ENCODE assay signal across 8 cellular contexts in the genomic region with DNA sequence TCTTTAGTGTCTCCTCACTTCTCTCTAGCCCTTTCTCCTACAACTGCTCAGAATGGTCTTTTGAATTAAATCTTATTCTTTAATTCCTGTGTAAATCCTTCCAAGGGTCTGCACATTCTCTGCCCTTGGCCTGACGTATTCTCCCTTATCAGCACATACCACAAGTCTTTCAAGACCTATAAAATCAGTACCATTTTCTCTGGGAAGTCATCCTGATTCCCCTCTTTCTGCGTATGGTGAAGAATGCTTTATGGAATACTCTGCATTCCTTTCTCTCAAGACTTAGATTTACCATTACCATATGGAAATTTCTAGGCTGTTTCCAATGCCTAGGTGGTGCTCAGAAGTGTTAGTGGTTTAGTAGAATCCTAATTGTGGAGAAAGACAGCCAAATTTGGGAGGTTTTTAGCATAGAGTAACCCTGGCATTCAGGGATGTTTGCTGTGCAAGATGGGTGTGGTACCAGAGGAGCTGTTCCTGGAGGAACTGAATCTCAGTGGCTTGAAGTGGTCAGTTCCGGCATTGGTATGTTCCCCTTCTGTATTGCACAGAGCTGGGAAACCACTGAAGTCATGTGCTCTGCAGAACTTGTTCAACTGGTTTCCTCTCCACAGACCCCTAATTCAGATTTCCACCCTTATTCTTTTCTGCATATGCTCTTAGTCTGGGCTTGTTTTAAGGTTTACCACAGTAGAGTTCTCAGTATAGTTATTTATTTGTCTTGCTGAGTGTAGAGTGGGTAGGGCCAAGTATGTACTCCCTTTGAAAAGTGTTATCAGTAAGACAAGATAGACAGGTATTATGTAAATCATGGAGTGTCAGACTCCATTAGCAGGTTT. TPM values are rescaled to one million over a fixed set of nuclear protein-coding genes. Genes with fewer than 3 reads are reported as not detected.
DNase-seq lines count a peak whose midpoint lies in the region; ATAC-seq and TF ChIP-seq lines count a peak whose summit lies in the region.

No MANE protein-coding gene starts in this region.

- H3K4me1 Mint-ChIP-seq in IgD-negative memory B cell: peaks cover 50 to 59% (median 54%) of the 10 kb centered on the region in 3 donors
- peaks cover 71% of the 10 kb centered on the region for H3K4me1 Mint-ChIP-seq in activated B cell treated with CpG ODN at 0.5 μM for 24 hours

- peak overlapping the region; percentile 65 for H3K4me2 ChIP-seq in hepatocyte

- CTCF ChIA-PET in activated B cell treated with CpG ODN at 0.5 μM for 24 hours (lab: Charles Lee): no interaction called here

- peaks cover 2 to 6% (median 4%) of the 10 kb centered on the region in 3 donors for H3K9me3 Mint-ChIP-seq in IgD-negative memory B cell
- peaks cover 2% of the 10 kb centered on the region for H3K9me3 Mint-ChIP-seq in activated B cell treated with CpG ODN at 0.5 μM for 24 hours

- H3K79me2 ChIP-seq in hepatocyte: peaks cover 74% of the 10 kb centered on the region

- H3K36me3 Mint-ChIP-seq in IgD-negative memory B cell (peaks cover 16% of the 10 kb centered on the region), activated B cell treated with CpG ODN at 0.5 μM for 24 hours (ENCODE audit: low read depth) (peaks cover 29% of the 10 kb centered on the region)

- H3K27ac Mint-ChIP-seq in IgD-negative memory B cell (peak overlapping the region; percentile 1 to 88 (median 23)), activated B cell treated with CpG ODN at 0.5 μM for 24 hours (peak overlapping the region; percentile 13)

- ATAC-seq in GM21576 (IDR thresholded peaks at IDR 0.05; ENCODE audit: unreplicated experiment) (peak; percentile 92), activated B cell treated with CpG ODN at 0.5 μM for 24 hours (ENCODE audit: low read depth) (peak; percentile 91)
- peak; percentile 19 for ATAC-seq in stimulated activated naive CD8-positive, alpha-beta T cell treated with anti-CD3 and anti-CD28 coated beads, Interleukin-15, Interleukin-2, amounts not matched to agents 100 U/mL and 50 U/mL, for 24 hours

- peak overlapping the region in 3 of 4 donors; percentile 28 to 83 (median 45) for H3K4me3 Mint-ChIP-seq in IgD-negative memory B cell
- peak overlapping the region; percentile 46 for H3K4me3 Mint-ChIP-seq in activated B cell treated with CpG ODN at 0.5 μM for 24 hours

- H3K4me1 ChIP-seq in hepatocyte (ENCODE audit: insufficient read depth): peaks cover 35% of the 10 kb centered on the region

- no peaks in the 10 kb centered on the region for H3K9me2 ChIP-seq in hepatocyte (replicated peaks; ENCODE audit: insufficient read depth)

- peak; percentile 60 for DNase-seq in ELR (ENCODE audit: low read depth)
- no peak for DNase-seq in activated B cell treated with CpG ODN at 0.5 μM for 24 hours
- peak; percentile 72 for DNase-seq in hepatocyte (ENCODE audit: low spot score)
- DNase-seq in stimulated activated naive CD8-positive, alpha-beta T cell treated with anti-CD3 and anti-CD28 coated beads, Interleukin-15, Interleukin-2, amounts not matched to agents 100 U/mL and 50 U/mL, for 24 hours: no peak
- DNase-seq in DMS 273 treated with DMSO at 0.1 percent for 48 hours (lab: John Stamatoyannopoulos, UW): no peak
- DNase-seq in activated naive CD4-positive, alpha-beta T cell treated with anti-CD3 and anti-CD28 coated beads, Interleukin-2, amount 50 U/mL, for 16 hours: no peak

- H3K27me3 Mint-ChIP-seq in IgD-negative memory B cell (no peaks in the 10 kb centered on the region), activated B cell treated with CpG ODN at 0.5 μM for 24 hours (no peaks in the 10 kb centered on the region)

- TF ChIP-seq CTCF in activated B cell treated with CpG ODN at 0.5 μM for 24 hours (IDR thresholded peaks at IDR 0.05) (no peak), hepatocyte (IDR thresholded peaks at IDR 0.05; ENCODE audit: poor library complexity) (no peak)

- no peak overlapping the region for H2AFZ ChIP-seq in hepatocyte

- POLR2A ChIA-PET in activated B cell treated with CpG ODN at 0.5 μM for 24 hours (lab: Charles Lee): interaction anchor here (2.0 kb wide), 1 partner anchor 24 kb away, joined by 15 read pairs; a partner anchor contains a TSS

- H3K4me3 ChIP-seq in hepatocyte: no peak overlapping the region

- intact Hi-C loops in activated B cell treated with CpG ODN at 0.5 μM for 24 hours (cut with micrococcal nuclease): no loop called here

- H3K27ac ChIP-seq in hepatocyte: peak overlapping the region; percentile 88

- WGBS in hepatocyte (ENCODE audit: low lambda C conversion rate, missing lambda C conversion rate): 12% methylated on average over 3 of the region's 3 CpGs

- no peaks in the 10 kb centered on the region for H4K20me1 ChIP-seq in hepatocyte (ENCODE audit: insufficient read depth, poor library complexity, severe bottlenecking)

- H3K36me3 ChIP-seq in hepatocyte (replicated peaks; ENCODE audit: insufficient read depth, low read depth): no peaks in the 10 kb centered on the region

- no peaks in the 10 kb centered on the region for H3K9me3 ChIP-seq in hepatocyte (ENCODE audit: low read depth)

- H3K27me3 ChIP-seq in hepatocyte: no peaks in the 10 kb centered on the region

RNA-seq across cellular contexts. Expression of a gene that starts 24.5 kb away (rescaled TPM):
- 136 TPM for polyA plus RNA-seq in IgD-negative memory B cell
- 187 and 227 TPM in 2 replicates for total RNA-seq in activated B cell treated with CpG ODN at 0.5 μM for 24 hours
- total RNA-seq in hepatocyte: 102 and 125 TPM in 2 replicates
- polyA plus RNA-seq in hepatocyte: 60.4 and 65.8 TPM in 2 replicates

Comparison
In these comparisons a context has a peak if more than half of its experiments do, and no peak if none do; other contexts are left out.
1. DNase-seq: peak in ELR (single experiment) and hepatocyte (single experiment); none in activated B cell treated with CpG ODN at 0.5 μM for 24 hours (single experiment), stimulated activated naive CD8-positive, alpha-beta T cell treated with anti-CD3 and anti-CD28 coated beads, Interleukin-15, Interleukin-2, amounts not matched to agents 100 U/mL and 50 U/mL, for 24 hours (single experiment), DMS 273 treated with DMSO at 0.1 percent for 48 hours (single experiment) and activated naive CD4-positive, alpha-beta T cell treated with anti-CD3 and anti-CD28 coated beads, Interleukin-2, amount 50 U/mL, for 16 hours (single experiment).
2. ATAC-seq: peak in every context shown above with its lines; median percentile 92 in GM21576; 91 in activated B cell treated with CpG ODN at 0.5 μM for 24 hours; 19 in stimulated activated naive CD8-positive, alpha-beta T cell treated with anti-CD3 and anti-CD28 coated beads, Interleukin-15, Interleukin-2, amounts not matched to agents 100 U/mL and 50 U/mL, for 24 hours.